24 cellular contexts compared by ENCODE assay signal in genomic region chr16:62029947-62030346, GRCh38.
"Had no signal": no experiment of that assay in that cellular context is flagged by ENCODE, and none has a peak within 500 bp of the region (broad histone marks: within the 10 kb centered on the region; RNA-seq: fewer than 3 reads in every experiment).

No MANE protein-coding gene starts in this region.

- DNase-seq: activated B cell treated with CpG ODN at 0.5 μM for 24 hours; activated CD4-positive, alpha-beta T cell treated with anti-CD3 and anti-CD28 coated beads for 48 hours; activated CD4-positive, alpha-beta T cell treated with anti-CD3 and anti-CD28 coated beads, Interleukin-2, amount 50 U/mL, for 1 hour; activated CD4-positive, alpha-beta T cell treated with anti-CD3 and anti-CD28 coated beads, Interleukin-2, amount 50 U/mL, for 48 hours; activated CD8-positive, alpha-beta memory T cell treated with anti-CD3 and anti-CD28 coated beads for 24 hours; activated CD8-positive, alpha-beta T cell treated with anti-CD3 and anti-CD28 coated beads for 36 hours; activated effector memory CD4-positive, alpha-beta T cell treated with Interleukin-2 at 50 U/mL for 16 hours; activated gamma-delta T cell treated with Interleukin-2 at 50 U/mL for 16 hours; activated naive CD4-positive, alpha-beta T cell treated with anti-CD3 and anti-CD28 coated beads, Interleukin-2, amount 50 U/mL, for 16 hours; activated naive CD4-positive, alpha-beta T cell treated with Interleukin-2 at 50 U/mL for 16 hours; activated T-cell treated with anti-CD3 and anti-CD28 coated beads, Interleukin-2, amount 50 U/mL, for 4 hours; amniotic stem cell; anterior cingulate cortex; brain microvascular endothelial cell; dermis blood vessel endothelial cell; effector CD4-positive, alpha-beta T cell; effector memory CD8-positive, alpha-beta T cell; erythroblast; foreskin keratinocyte; gastrocnemius medialis; glutamatergic neuron; heart left ventricle; T1000; WERI-Rb-1 had no signal
